ENCODE assay signal across 9 cellular contexts in genomic region chr9:128160603-128160987, GRCh38. TPM values are rescaled to one million over a fixed set of nuclear protein-coding genes. Genes with fewer than 3 reads are reported as not detected.
A peak's percentile ranks its signal among the peaks of the same experiment; 100 is the strongest.
DNase-seq lines count a peak whose midpoint lies in the region; ATAC-seq and TF ChIP-seq lines count a peak whose summit lies in the region.
"Had no signal": no experiment of that assay in that cellular context is flagged by ENCODE, and none has a peak within 500 bp of the region (broad histone marks: within the 10 kb centered on the region; RNA-seq: fewer than 3 reads in every experiment).

No MANE protein-coding gene starts in this region.

- H3K27ac Mint-ChIP-seq in T-helper 17 cell (peak overlapping the region; percentile 68), MCF 10A (ENCODE audit: low read depth, unreplicated experiment) (peak overlapping the region; percentile 71)

- peak overlapping the region; percentile 87 for H3K4me3 Mint-ChIP-seq in T-helper 17 cell
- H3K4me3 Mint-ChIP-seq in MCF 10A (ENCODE audit: unreplicated experiment) = peak overlapping the region; percentile 70

- peaks cover 0 to 23% of the 10 kb centered on the region in 2 donors for H3K4me1 ChIP-seq in left lung

- no peaks in the 10 kb centered on the region for H3K27me3 ChIP-seq in left lung

- DNase-seq in GM03348 (ENCODE audit: low spot score) (peak; percentile 60), T-helper 17 cell (peak in 1 of 3 donors; percentile 23), MCF 10A (ENCODE audit: unreplicated experiment) (no peak), left lung (no peak), SKM-1 (lab: John Stamatoyannopoulos, UW; ENCODE audit: unreplicated experiment) (no peak), NCI-H128 (lab: John Stamatoyannopoulos, UW; ENCODE audit: unreplicated experiment) (no peak)
- DNase-seq in stimulated activated CD4-positive, alpha-beta T cell treated with anti-CD3 and anti-CD28 coated beads, TNF-alpha, amount 100 ng/mL, for 4 hours (ENCODE audit: low read depth in 3 of 3) = peak; percentile 41 to 49 (median 45)

- POLR2A ChIA-PET in MCF 10A (lab: Yijun Ruan, JAX) = interaction anchor here (0.6 to 2.4 kb wide), 8 partner anchors 16 to 92 kb away, joined by 3 to 11 read pairs (median 6); partner anchors contain the start of genes CIZ1, NAIF1, PTGES2 and SLC25A25

- CTCF ChIA-PET in MCF 10A (lab: Yijun Ruan, JAX) = no interaction called here

- peaks cover 2% of the 10 kb centered on the region for H3K36me3 Mint-ChIP-seq in T-helper 17 cell (ENCODE audit: low read depth)
- peaks cover 23% of the 10 kb centered on the region for H3K36me3 Mint-ChIP-seq in MCF 10A (ENCODE audit: insufficient read depth, unreplicated experiment)

- TSS peak; percentile 44 for BruUV-seq in MCF 10A (replicated peaks; lab: Mats Ljungman, UMichigan)

- H3K36me3 ChIP-seq in left lung = peaks cover 0 to 36% of the 10 kb centered on the region in 2 donors

- H3K9me3 ChIP-seq in T-helper 17 cell (ENCODE audit: control insufficient read depth, low read length, poor library complexity, severe bottlenecking) = no peaks in the 10 kb centered on the region
- H3K9me3 ChIP-seq in left lung = no peaks in the 10 kb centered on the region

- peak; percentile 3 for ATAC-seq in HG02798 (IDR thresholded peaks at IDR 0.05; ENCODE audit: poor library complexity, unreplicated experiment)
- ATAC-seq in T-helper 17 cell = no peak
- peak; percentile 4 for ATAC-seq in left lung

- intact Hi-C loops in MCF 10A (cut with micrococcal nuclease) (no loop called here), left lung (cut with DNase I) (no loop called here)

- H3K4me1 Mint-ChIP-seq in T-helper 17 cell (peaks cover 14% of the 10 kb centered on the region), MCF 10A (ENCODE audit: insufficient read depth, unreplicated experiment) (peaks cover 18% of the 10 kb centered on the region)

- H3K4me3 ChIP-seq in left lung = peak overlapping the region; percentile 71 to 88

- H3K27me3 Mint-ChIP-seq in T-helper 17 cell (no peaks in the 10 kb centered on the region), MCF 10A (ENCODE audit: insufficient read depth, unreplicated experiment) (no peaks in the 10 kb centered on the region)

- H3K27ac ChIP-seq in left lung = peak overlapping the region in 1 of 2 donors; percentile 78

- TF ChIP-seq CTCF in MCF 10A (IDR thresholded peaks at IDR 0.05; ENCODE audit: unreplicated experiment) (no peak), left lung (IDR thresholded peaks at IDR 0.05) (no peak)

- H3K9me3 Mint-ChIP-seq in MCF 10A (ENCODE audit: unreplicated experiment) = no peaks in the 10 kb centered on the region

RNA-seq across cellular contexts. Expression of gene BBLN, which starts 0.5 kb away (rescaled TPM):
- total RNA-seq in T-helper 17 cell (10 to 100 TPM; 71.0 to 87.9 TPM), MCF 10A (2022) (68.6 and 70.4 TPM in 2 replicates), left lung (10 to 100 TPM; 38.4 to 66.0 TPM)

RNA-seq across cellular contexts. Expression of gene LCN2, which starts 11.3 kb away (rescaled TPM):
- 1 to 10 TPM in 1 of 2 donors, not detected in 1; 9.3 TPM for total RNA-seq in T-helper 17 cell
- 7.7 and 41.6 TPM in 2 replicates for total RNA-seq in MCF 10A (2022)
- total RNA-seq in left lung = 100 to 1,000 TPM in 1 of 2 donors, 10 to 100 TPM in 1; 37.7 to 155 TPM
- total RNA-seq: T-helper 2 cell treated with Interferon-gamma antibody and Interleukin-4, amounts not matched to agents 100 ng/mL and 5 ng/mL, for 36 hours had no signal

RNA-seq across cellular contexts. Expression of gene CIZ1, which starts 30.8 kb away (rescaled TPM):
- 100 to 1,000 TPM; 128 to 134 TPM for total RNA-seq in T-helper 17 cell
- total RNA-seq in MCF 10A (2022) = 133 and 151 TPM in 2 replicates
- total RNA-seq in left lung = 100 to 1,000 TPM; 102 to 115 TPM

RNA-seq across cellular contexts. Expression of gene PTGES2, which starts 33.1 kb away (rescaled TPM):
- total RNA-seq in T-helper 17 cell (10 to 100 TPM; 46.4 to 58.2 TPM), MCF 10A (2022) (114 and 130 TPM in 2 replicates), left lung (10 to 100 TPM; 34.8 to 56.9 TPM)

RNA-seq across cellular contexts. Expression of gene DNM1, which starts 42.6 kb away (rescaled TPM):
- total RNA-seq in T-helper 17 cell = 1 to 10 TPM; 1.3 to 2.2 TPM
- total RNA-seq in MCF 10A (2022) = 0.98 and 2.0 TPM in 2 replicates
- total RNA-seq in left lung = 10 to 100 TPM in 1 of 2 donors, 1 to 10 TPM in 1; 9.0 to 17.2 TPM

Comparison
In these comparisons a context has a peak if more than half of its experiments do, and no peak if none do; other contexts are left out.
1. DNase-seq: peak in GM03348 (single experiment) and stimulated activated CD4-positive, alpha-beta T cell treated with anti-CD3 and anti-CD28 coated beads, TNF-alpha, amount 100 ng/mL, for 4 hours (3 of 3); none in MCF 10A (single experiment), left lung (0 of 2), SKM-1 (single experiment) and NCI-H128 (single experiment).